1 cellular context compared by ENCODE assay signal in the genomic region with DNA sequence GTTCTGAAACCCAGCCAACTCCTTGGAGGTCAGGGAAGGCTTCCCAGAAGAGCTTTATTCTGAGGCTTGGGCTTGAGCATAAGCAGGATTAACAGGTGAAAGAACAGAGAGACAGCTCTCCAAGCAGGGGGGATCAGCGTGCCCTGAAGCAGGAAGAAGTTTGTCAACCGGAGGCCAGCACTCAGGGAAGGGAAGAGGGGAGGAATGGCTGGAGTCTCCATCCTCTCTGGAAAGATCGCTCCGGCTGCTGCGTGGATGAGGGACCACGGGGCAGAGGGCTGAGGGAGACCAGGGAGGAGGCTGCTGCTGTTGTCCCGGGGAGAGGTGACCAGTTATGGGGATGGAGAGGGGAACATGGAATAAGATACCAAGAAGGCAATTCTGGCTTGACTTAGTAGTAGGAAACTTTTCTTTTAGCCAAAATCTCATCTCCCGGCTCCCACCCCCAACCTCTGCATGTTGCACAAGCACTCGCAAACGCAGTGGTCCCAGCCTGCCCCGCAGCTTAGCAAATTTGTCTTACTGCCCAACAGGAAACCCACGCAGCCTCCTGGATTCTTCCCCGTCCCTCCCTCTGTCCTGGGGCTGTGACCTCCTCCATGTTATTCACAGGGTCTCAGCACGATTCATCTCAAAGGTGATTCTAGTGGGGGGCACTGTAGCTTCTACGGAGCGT.
TF ChIP-seq lines count a peak whose summit lies in the region.

No MANE protein-coding gene starts in this region.

TF ChIP-seq in liver, 16 proteins besides CTCF, POLR2A, EP300 and RAD21 (continued from another document):
- TF ChIP-seq, protein P1, sequence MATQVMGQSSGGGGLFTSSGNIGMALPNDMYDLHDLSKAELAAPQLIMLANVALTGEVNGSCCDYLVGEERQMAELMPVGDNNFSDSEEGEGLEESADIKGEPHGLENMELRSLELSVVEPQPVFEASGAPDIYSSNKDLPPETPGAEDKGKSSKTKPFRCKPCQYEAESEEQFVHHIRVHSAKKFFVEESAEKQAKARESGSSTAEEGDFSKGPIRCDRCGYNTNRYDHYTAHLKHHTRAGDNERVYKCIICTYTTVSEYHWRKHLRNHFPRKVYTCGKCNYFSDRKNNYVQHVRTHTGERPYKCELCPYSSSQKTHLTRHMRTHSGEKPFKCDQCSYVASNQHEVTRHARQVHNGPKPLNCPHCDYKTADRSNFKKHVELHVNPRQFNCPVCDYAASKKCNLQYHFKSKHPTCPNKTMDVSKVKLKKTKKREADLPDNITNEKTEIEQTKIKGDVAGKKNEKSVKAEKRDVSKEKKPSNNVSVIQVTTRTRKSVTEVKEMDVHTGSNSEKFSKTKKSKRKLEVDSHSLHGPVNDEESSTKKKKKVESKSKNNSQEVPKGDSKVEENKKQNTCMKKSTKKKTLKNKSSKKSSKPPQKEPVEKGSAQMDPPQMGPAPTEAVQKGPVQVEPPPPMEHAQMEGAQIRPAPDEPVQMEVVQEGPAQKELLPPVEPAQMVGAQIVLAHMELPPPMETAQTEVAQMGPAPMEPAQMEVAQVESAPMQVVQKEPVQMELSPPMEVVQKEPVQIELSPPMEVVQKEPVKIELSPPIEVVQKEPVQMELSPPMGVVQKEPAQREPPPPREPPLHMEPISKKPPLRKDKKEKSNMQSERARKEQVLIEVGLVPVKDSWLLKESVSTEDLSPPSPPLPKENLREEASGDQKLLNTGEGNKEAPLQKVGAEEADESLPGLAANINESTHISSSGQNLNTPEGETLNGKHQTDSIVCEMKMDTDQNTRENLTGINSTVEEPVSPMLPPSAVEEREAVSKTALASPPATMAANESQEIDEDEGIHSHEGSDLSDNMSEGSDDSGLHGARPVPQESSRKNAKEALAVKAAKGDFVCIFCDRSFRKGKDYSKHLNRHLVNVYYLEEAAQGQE (IDR thresholded peaks at IDR 0.05): no peak
- TF ChIP-seq FOXA2 (IDR thresholded peaks at IDR 0.05): no peak
- no peak for TF ChIP-seq GABPA (IDR thresholded peaks at IDR 0.05 in 1 of 2, conservative IDR thresholded peaks at IDR 0.05 in 1 of 2)
- no peak for TF ChIP-seq TAF1 (conservative IDR thresholded peaks at IDR 0.05)
TF ChIP-seq in liver: peak in this region for 0.
